In the genomic region with DNA sequence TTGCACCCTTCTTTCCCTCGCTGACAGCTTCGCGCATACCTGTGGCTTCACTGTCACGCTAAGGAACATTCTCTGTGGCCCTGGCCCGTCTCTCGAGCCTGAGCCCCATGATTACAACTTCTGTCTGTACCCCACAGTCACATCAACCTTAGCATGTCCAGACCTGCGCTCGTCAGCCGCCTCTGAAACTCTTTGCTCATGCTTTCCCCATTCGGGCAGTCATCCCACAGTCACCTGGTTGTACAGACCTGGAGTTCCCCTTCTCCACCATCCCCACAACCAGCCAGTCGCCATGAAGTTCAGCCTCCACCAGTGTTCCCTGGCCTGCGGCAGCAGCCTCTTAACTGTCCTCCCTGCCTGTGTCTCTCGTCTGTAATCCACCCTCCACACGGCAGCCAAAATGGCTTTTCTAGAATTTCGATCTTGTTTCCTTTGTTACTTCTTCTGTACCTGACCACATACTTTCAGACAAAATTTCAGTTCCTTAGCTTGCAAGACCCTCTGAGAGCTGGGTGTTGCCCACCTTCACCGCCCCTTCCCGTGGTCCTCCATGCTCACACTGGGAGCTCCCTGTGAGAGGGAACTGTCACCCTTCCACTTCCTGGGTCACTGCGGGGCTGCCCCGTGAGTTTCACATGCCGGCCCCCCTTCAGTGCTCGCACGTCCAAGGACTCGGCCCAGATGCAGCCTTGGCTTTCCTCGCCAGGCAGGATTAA, we compare ENCODE assay signal across 18 cellular contexts.
DNase-seq lines count a peak whose midpoint lies in the region; ATAC-seq and TF ChIP-seq lines count a peak whose summit lies in the region.
"Had no signal": no experiment of that assay in that cellular context is flagged by ENCODE, and none has a peak within 500 bp of the region (broad histone marks: within the 10 kb centered on the region; RNA-seq: fewer than 3 reads in every experiment).

No MANE protein-coding gene starts in this region.

- no peak for TF ChIP-seq CTCF in GM13977 (IDR thresholded peaks at IDR 0.05; ENCODE audit: extremely low read depth, insufficient read depth, missing control alignments)
- TF ChIP-seq CTCF in SK-N-SH (IDR thresholded peaks at IDR 0.05): no peak

- H3K27me3 ChIP-seq in SK-N-SH (ENCODE audit: insufficient read depth): no peaks in the 10 kb centered on the region
- H3K27me3 ChIP-seq: cardiac muscle cell, transverse colon had no signal

- no peaks in the 10 kb centered on the region for H3K9me2 ChIP-seq in SK-N-SH

- no peak for TF ChIP-seq EP300 in SK-N-SH (IDR thresholded peaks at IDR 0.05; ENCODE audit: borderline replicate concordance in 1 of 2, low read depth in 1 of 2, low read length in 1 of 2)

- H3K4me1 Mint-ChIP-seq in stimulated activated effector memory CD8-positive, alpha-beta T cell treated with anti-CD3 and anti-CD28 coated beads, Interleukin-12 subunit alpha, Interleukin-12 subunit beta, amount 100 ng/mL, for 72 hours: peaks cover 42% of the 10 kb centered on the region

- no peaks in the 10 kb centered on the region for H3K36me3 ChIP-seq in SK-N-SH (replicated peaks in 1 of 2; ENCODE audit: control insufficient read depth in 1 of 2, insufficient read depth in 2 of 2, low read length in 1 of 2)
- H3K36me3 ChIP-seq: cardiac muscle cell, transverse colon, WERI-Rb-1 had no signal

- H4K20me1 ChIP-seq in SK-N-SH (ENCODE audit: insufficient read depth): no peaks in the 10 kb centered on the region

- H3K9me3 Mint-ChIP-seq in stimulated activated effector memory CD8-positive, alpha-beta T cell treated with anti-CD3 and anti-CD28 coated beads, Interleukin-12 subunit alpha, Interleukin-12 subunit beta, amount 100 ng/mL, for 72 hours: no peaks in the 10 kb centered on the region
- H3K9me3 Mint-ChIP-seq: activated CD4-positive, alpha-beta memory T cell treated with anti-CD3 and anti-CD28 coated beads for 36 hours; memory B cell; natural killer cell treated with Interleukin-12 subunit alpha and Interleukin-12 subunit beta and Interleukin-15 and Interleukin-18, amount 100 ng/mL, for 72 hours had no signal

- H3K36me3 Mint-ChIP-seq in stimulated activated effector memory CD8-positive, alpha-beta T cell treated with anti-CD3 and anti-CD28 coated beads, Interleukin-12 subunit alpha, Interleukin-12 subunit beta, amount 100 ng/mL, for 72 hours: no peaks in the 10 kb centered on the region

- H3K9ac ChIP-seq in SK-N-SH: no peak overlapping the region

- peak; percentile 28 for ATAC-seq in GM21526 (IDR thresholded peaks at IDR 0.05; ENCODE audit: low FRiP score, unreplicated experiment)
- peak; percentile 40 for ATAC-seq in HG03521 (IDR thresholded peaks at IDR 0.05; ENCODE audit: unreplicated experiment)
- ATAC-seq in stimulated activated effector memory CD8-positive, alpha-beta T cell treated with anti-CD3 and anti-CD28 coated beads, Interleukin-12 subunit alpha, Interleukin-12 subunit beta, amount 100 ng/mL, for 72 hours: peak; percentile 24
- ATAC-seq: natural killer cell treated with Interleukin-12 subunit alpha and Interleukin-12 subunit beta and Interleukin-15 and Interleukin-18, amount 100 ng/mL, for 72 hours had no signal

- peak; percentile 62 for DNase-seq in GM13977 (ENCODE audit: low spot score)
- no peak for DNase-seq in stimulated activated effector memory CD8-positive, alpha-beta T cell treated with anti-CD3 and anti-CD28 coated beads, Interleukin-12 subunit alpha, Interleukin-12 subunit beta, amount 100 ng/mL, for 72 hours (ENCODE audit: low spot score in 2 of 2)
- no peak for DNase-seq in DMS53 treated with DMSO at 0.1 percent for 48 hours (lab: John Stamatoyannopoulos, UW; ENCODE audit: unreplicated experiment)
- no peak for DNase-seq in SK-N-SH
- no peak for DNase-seq in NOMO-1 treated with dmso at 0.1 percent for 144 hours (lab: John Stamatoyannopoulos, UW; ENCODE audit: unreplicated experiment)
- DNase-seq: activated CD4-positive, alpha-beta memory T cell treated with anti-CD3 and anti-CD28 coated beads for 36 hours; DMS153; NCI-H748 treated with DMSO at 0.1 percent for 48 hours; RPMI8226; transverse colon; WERI-Rb-1 had no signal

- H3K27ac Mint-ChIP-seq in stimulated activated effector memory CD8-positive, alpha-beta T cell treated with anti-CD3 and anti-CD28 coated beads, Interleukin-12 subunit alpha, Interleukin-12 subunit beta, amount 100 ng/mL, for 72 hours: no peak overlapping the region
- H3K27ac Mint-ChIP-seq: activated CD4-positive, alpha-beta memory T cell treated with anti-CD3 and anti-CD28 coated beads for 36 hours; memory B cell; natural killer cell treated with Interleukin-12 subunit alpha and Interleukin-12 subunit beta and Interleukin-15 and Interleukin-18, amount 100 ng/mL, for 72 hours; progenitor cell of endocrine pancreas had no signal

- H3K9me3 ChIP-seq in SK-N-SH: no peaks in the 10 kb centered on the region
- H3K9me3 ChIP-seq: transverse colon had no signal

- in situ Hi-C loops in GM13977 (cut with MboI; ENCODE audit: low pct_unique_long_range_greater_than_20kb, low sequenced_read_pairs, unreplicated experiment): no loop called here

- no peaks in the 10 kb centered on the region for H3F3A ChIP-seq in SK-N-SH (replicated peaks; ENCODE audit: insufficient read depth)

- POLR2A ChIA-PET in SK-N-SH (lab: Yijun Ruan, JAX): no interaction called here

- no peak overlapping the region for H3K27ac ChIP-seq in SK-N-SH (ENCODE audit: low read depth in 2 of 2, low read length in 1 of 2)
- H3K27ac ChIP-seq: cardiac muscle cell, transverse colon, WERI-Rb-1 had no signal

- CTCF ChIA-PET in SK-N-SH (lab: Yijun Ruan, JAX): no interaction called here

- 64% methylated on average over 24 of the region's 24 CpGs for WGBS in SK-N-SH (ENCODE audit: low lambda C conversion rate)

- no peaks in the 10 kb centered on the region for H3K4me1 ChIP-seq in SK-N-SH (ENCODE audit: control insufficient read depth in 1 of 2, insufficient read depth in 2 of 2, low read depth in 1 of 2, low read length in 1 of 2)

- H3K4me3 Mint-ChIP-seq in stimulated activated effector memory CD8-positive, alpha-beta T cell treated with anti-CD3 and anti-CD28 coated beads, Interleukin-12 subunit alpha, Interleukin-12 subunit beta, amount 100 ng/mL, for 72 hours: no peak overlapping the region
- H3K4me3 Mint-ChIP-seq: activated CD4-positive, alpha-beta memory T cell treated with anti-CD3 and anti-CD28 coated beads for 36 hours; memory B cell had no signal

- no peak overlapping the region for H3K4me3 ChIP-seq in SK-N-SH (ENCODE audit: low read depth in 2 of 2, low read length in 1 of 2)
- H3K4me3 ChIP-seq: cardiac muscle cell, smooth muscle cell, transverse colon had no signal

- TF ChIP-seq RAD21 in SK-N-SH (IDR thresholded peaks at IDR 0.05; ENCODE audit: low read length): no peak

- H3K4me2 ChIP-seq in SK-N-SH: no peak overlapping the region
- H3K4me2 ChIP-seq: smooth muscle cell had no signal

- no peak overlapping the region for H2AFZ ChIP-seq in SK-N-SH (ENCODE audit: low read depth)

- H3K79me2 ChIP-seq in SK-N-SH (ENCODE audit: insufficient read depth): no peaks in the 10 kb centered on the region

TF ChIP-seq in SK-N-SH, 30 proteins besides CTCF, POLR2A, EP300 and RAD21:
- TF ChIP-seq TCF12 (IDR thresholded peaks at IDR 0.05) (no peak), FOXJ3 (CRISPR knock-in tag; IDR thresholded peaks at IDR 0.05) (no peak), TAF1 (IDR thresholded peaks at IDR 0.05; ENCODE audit: borderline replicate concordance, low read depth, low read length) (no peak), NFIC (IDR thresholded peaks at IDR 0.05; ENCODE audit: borderline replicate concordance) (no peak), RCOR1 (IDR thresholded peaks at IDR 0.05; ENCODE audit: low read length) (no peak)
- TF ChIP-seq, protein P1, sequence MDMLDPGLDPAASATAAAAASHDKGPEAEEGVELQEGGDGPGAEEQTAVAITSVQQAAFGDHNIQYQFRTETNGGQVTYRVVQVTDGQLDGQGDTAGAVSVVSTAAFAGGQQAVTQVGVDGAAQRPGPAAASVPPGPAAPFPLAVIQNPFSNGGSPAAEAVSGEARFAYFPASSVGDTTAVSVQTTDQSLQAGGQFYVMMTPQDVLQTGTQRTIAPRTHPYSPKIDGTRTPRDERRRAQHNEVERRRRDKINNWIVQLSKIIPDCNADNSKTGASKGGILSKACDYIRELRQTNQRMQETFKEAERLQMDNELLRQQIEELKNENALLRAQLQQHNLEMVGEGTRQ (IDR thresholded peaks at IDR 0.05; ENCODE audit: borderline replicate concordance, low read depth, low read length): no peak
